27 cellular contexts compared by ENCODE assay signal in the genomic region with DNA sequence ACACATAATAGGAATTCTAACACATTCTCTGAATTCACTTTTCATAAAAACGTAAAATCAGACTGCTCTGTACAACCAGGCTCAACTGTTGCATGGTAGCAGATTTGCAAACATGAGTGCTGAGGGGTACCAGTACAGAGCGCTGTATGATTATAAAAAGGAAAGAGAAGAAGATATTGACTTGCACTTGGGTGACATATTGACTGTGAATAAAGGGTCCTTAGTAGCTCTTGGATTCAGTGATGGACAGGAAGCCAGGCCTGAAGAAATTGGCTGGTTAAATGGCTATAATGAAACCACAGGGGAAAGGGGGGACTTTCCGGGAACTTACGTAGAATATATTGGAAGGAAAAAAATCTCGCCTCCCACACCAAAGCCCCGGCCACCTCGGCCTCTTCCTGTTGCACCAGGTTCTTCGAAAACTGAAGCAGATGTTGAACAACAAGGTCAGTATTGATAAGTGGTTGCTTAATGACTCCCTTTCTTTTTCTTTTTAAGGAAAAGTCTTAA. TPM values are rescaled to one million over a fixed set of nuclear protein-coding genes. Genes with fewer than 3 reads are reported as not detected.
A peak's percentile ranks its signal among the peaks of the same experiment; 100 is the strongest.
DNase-seq lines count a peak whose midpoint lies in the region; ATAC-seq and TF ChIP-seq lines count a peak whose summit lies in the region.
"Had no signal": no experiment of that assay in that cellular context is flagged by ENCODE, and none has a peak within 500 bp of the region (broad histone marks: within the 10 kb centered on the region; RNA-seq: fewer than 3 reads in every experiment).

No MANE protein-coding gene starts in this region.

- H3K9ac ChIP-seq in IMR-90 (ENCODE audit: low read depth, low read length), result no peak overlapping the region
- H3K9ac ChIP-seq in colonic mucosa (ENCODE audit: low read depth in 2 of 2, low read length in 2 of 2), result peak overlapping the region in 1 of 2 donors; percentile 69

- TF ChIP-seq CTCF in IMR-90 (conservative IDR thresholded peaks at IDR 0.05; ENCODE audit: low read depth, low read length), result no peak
- TF ChIP-seq CTCF in colonic mucosa (IDR thresholded peaks at IDR 0.05), result no peak

- no peak for TF ChIP-seq RAD21 in IMR-90 (IDR thresholded peaks at IDR 0.05; ENCODE audit: low read length)

- H4K5ac ChIP-seq in IMR-90 (ENCODE audit: low read depth, low read length), result no peak overlapping the region

- H3K27me3 ChIP-seq in IMR-90 (ENCODE audit: control insufficient read depth, insufficient read depth, low read length), result no peaks in the 10 kb centered on the region
- no peaks in the 10 kb centered on the region for H3K27me3 ChIP-seq in colonic mucosa
- H3K27me3 ChIP-seq: gastrocnemius medialis, suprapubic skin had no signal

- H2BK120ac ChIP-seq in IMR-90 (ENCODE audit: low read depth, low read length), result no peak overlapping the region

- H3K4me2 ChIP-seq in IMR-90 (ENCODE audit: low read depth, low read length), result no peak overlapping the region
- H3K4me2 ChIP-seq: GM23338, PC-9 had no signal

- no TSS peak for BruUV-seq in IMR-90 (replicated peaks; lab: Mats Ljungman, UMichigan)

- no peak overlapping the region for H2BK15ac ChIP-seq in IMR-90 (ENCODE audit: low read depth, low read length)

- H4K20me1 ChIP-seq in IMR-90 (ENCODE audit: insufficient read depth, low read length), result peaks cover 5% of the 10 kb centered on the region; the same call in 1 of the 2 replicates

- DNase-seq in activated T-cell treated with anti-CD3 and anti-CD28 coated beads, Interleukin-2, amount 50 U/mL, for 72 hours, result no peak
- DNase-seq in activated T-cell treated with anti-CD3 and anti-CD28 coated beads, Interleukin-2, amount 50 U/mL, for 1 hour, result no peak
- DNase-seq in IMR-90 (no peak), colonic mucosa (no peak), NCI-H748 treated with DMSO at 0.1 percent for 48 hours (lab: John Stamatoyannopoulos, UW) (no peak)
- DNase-seq in natural killer cell treated with Interleukin-12 subunit alpha and Interleukin-12 subunit beta and Interleukin-15 and Interleukin-18, amount 100 ng/mL, for 72 hours (ENCODE audit: low spot score), result peak; percentile 83
- DNase-seq: activated CD4-positive, alpha-beta T cell treated with anti-CD3 and anti-CD28 coated beads for 4 hours; activated gamma-delta T cell treated with Interleukin-2 at 50 U/mL for 16 hours; activated T-cell treated with anti-CD3 and anti-CD28 coated beads, Interleukin-2, amount 50 U/mL, for 24 hours; CD4-positive, CD25-positive, alpha-beta regulatory T cell; DND-41; gastrocnemius medialis; GF-D8; hypothalamus; NCI-H2107; NCI-H345; NCI-H69; PC-9; stimulated activated CD4-positive, alpha-beta T cell treated with anti-CD3 and anti-CD28 coated beads, Interleukin-12 subunit alpha, Interleukin-12 subunit beta, amount 100 ng/mL, for 4 hours; stimulated activated CD4-positive, alpha-beta T cell treated with anti-CD3 and anti-CD28 coated beads, Interleukin-4, amount 100 ng/mL, for 4 hours had no signal

- no peak overlapping the region for H3K14ac ChIP-seq in IMR-90 (replicated peaks; ENCODE audit: low read depth, low read length)

- peaks cover 13% of the 10 kb centered on the region for H3K36me3 ChIP-seq in IMR-90 (ENCODE audit: control insufficient read depth, insufficient read depth, low read length)
- no peaks in the 10 kb centered on the region for H3K36me3 ChIP-seq in colonic mucosa

- H2AFZ ChIP-seq in IMR-90 (replicated peaks; ENCODE audit: low read length, poor library complexity), result no peak overlapping the region
- H2AFZ ChIP-seq: GM23338, PC-9 had no signal

- H4K8ac ChIP-seq in IMR-90 (ENCODE audit: low read depth in 2 of 2, low read length in 2 of 2), result no peak overlapping the region

- in situ Hi-C loops in IMR-90 (cut with MboI; ENCODE audit: low sequenced_read_pairs), result no loop called here

- no peak overlapping the region for H3K23ac ChIP-seq in IMR-90 (ENCODE audit: low read depth, low read length)

- no peaks in the 10 kb centered on the region for H3K27me3 Mint-ChIP-seq in activated T-cell treated with anti-CD3 and anti-CD28 coated beads, Interleukin-2, amount 50 U/mL, for 72 hours (ENCODE audit: low read depth)
- no peaks in the 10 kb centered on the region for H3K27me3 Mint-ChIP-seq in natural killer cell treated with Interleukin-12 subunit alpha and Interleukin-12 subunit beta and Interleukin-15 and Interleukin-18, amount 100 ng/mL, for 72 hours
- H3K27me3 Mint-ChIP-seq: activated T-cell treated with anti-CD3 and anti-CD28 coated beads, Interleukin-2, amount 50 U/mL, for 24 hours; CD4-positive, CD25-positive, alpha-beta regulatory T cell; central memory CD8-positive, alpha-beta T cell; progenitor cell of endocrine pancreas; stimulated activated memory B cell treated with anti-CD40 and anti-IgM and Interleukin-4, amounts not matched to agents 10 μg/mL and 1 μg/mL and 100 μg/mL, for 72 hours had no signal

- peak overlapping the region; percentile 11; the same call in 1 of the 2 replicates for H2AK5ac ChIP-seq in IMR-90 (ENCODE audit: low read depth, low read length)

- ATAC-seq in activated T-cell treated with anti-CD3 and anti-CD28 coated beads, Interleukin-2, amount 50 U/mL, for 72 hours (replicated peaks in 1 of 2), result no peak
- ATAC-seq in IMR-90 (ENCODE audit: low read depth) (no peak), GM21737 (IDR thresholded peaks at IDR 0.05; ENCODE audit: unreplicated experiment) (no peak), GM21423 (IDR thresholded peaks at IDR 0.05; ENCODE audit: unreplicated experiment) (no peak)
- ATAC-seq in natural killer cell treated with Interleukin-12 subunit alpha and Interleukin-12 subunit beta and Interleukin-15 and Interleukin-18, amount 100 ng/mL, for 72 hours, result peak; percentile 51 to 80
- ATAC-seq: gastrocnemius medialis; GM23338; stimulated activated memory B cell treated with anti-CD40 and anti-IgM and Interleukin-4, amounts not matched to agents 10 μg/mL and 1 μg/mL and 100 μg/mL, for 72 hours had no signal

- H3K56ac ChIP-seq in IMR-90 (ENCODE audit: extremely low read depth, insufficient read depth, low read length), result no peak overlapping the region

- H3K9me3 Mint-ChIP-seq in activated T-cell treated with anti-CD3 and anti-CD28 coated beads, Interleukin-2, amount 50 U/mL, for 72 hours, result no peaks in the 10 kb centered on the region
- H3K9me3 Mint-ChIP-seq in natural killer cell treated with Interleukin-12 subunit alpha and Interleukin-12 subunit beta and Interleukin-15 and Interleukin-18, amount 100 ng/mL, for 72 hours, result no peaks in the 10 kb centered on the region
- H3K9me3 Mint-ChIP-seq: activated T-cell treated with anti-CD3 and anti-CD28 coated beads, Interleukin-2, amount 50 U/mL, for 24 hours; CD4-positive, CD25-positive, alpha-beta regulatory T cell; central memory CD8-positive, alpha-beta T cell; GM23338; stimulated activated memory B cell treated with anti-CD40 and anti-IgM and Interleukin-4, amounts not matched to agents 10 μg/mL and 1 μg/mL and 100 μg/mL, for 72 hours had no signal

- dilution Hi-C loops in IMR-90 (cut with HindIII; ENCODE audit: low sequenced_read_pairs, unreplicated experiment), result no loop called here

- no peak overlapping the region for H3K18ac ChIP-seq in IMR-90 (ENCODE audit: low read depth, low read length)

- H3K36me3 Mint-ChIP-seq in activated T-cell treated with anti-CD3 and anti-CD28 coated beads, Interleukin-2, amount 50 U/mL, for 72 hours (ENCODE audit: insufficient read depth in 2 of 2), result peaks cover 4 to 22% of the 10 kb centered on the region in 2 donors
- H3K36me3 Mint-ChIP-seq in natural killer cell treated with Interleukin-12 subunit alpha and Interleukin-12 subunit beta and Interleukin-15 and Interleukin-18, amount 100 ng/mL, for 72 hours, result peaks cover 32% of the 10 kb centered on the region

- H3K4me3 ChIP-seq in IMR-90 (ENCODE audit: insufficient read depth, low read depth, low read length) (no peak overlapping the region), colonic mucosa (no peak overlapping the region)
- H3K4me3 ChIP-seq: gastrocnemius medialis, GM23338, PC-9, suprapubic skin had no signal

- peaks cover 91% of the 10 kb centered on the region for H3K4me1 Mint-ChIP-seq in activated T-cell treated with anti-CD3 and anti-CD28 coated beads, Interleukin-2, amount 50 U/mL, for 72 hours (ENCODE audit: low read depth)
- peaks cover 78 to 90% of the 10 kb centered on the region in 2 donors for H3K4me1 Mint-ChIP-seq in natural killer cell treated with Interleukin-12 subunit alpha and Interleukin-12 subunit beta and Interleukin-15 and Interleukin-18, amount 100 ng/mL, for 72 hours (ENCODE audit: low read depth in 2 of 2)

- H3K4ac ChIP-seq in IMR-90 (ENCODE audit: low read depth, low read length), result no peak overlapping the region

- no peak for TF ChIP-seq POLR2A in IMR-90 (IDR thresholded peaks at IDR 0.05; ENCODE audit: low read depth, low read length)

- H3K4me1 ChIP-seq in IMR-90 (ENCODE audit: control insufficient read depth, insufficient read depth, low read length) (peaks cover 6% of the 10 kb centered on the region), colonic mucosa (peaks cover 10% of the 10 kb centered on the region)

- H3K9me3 ChIP-seq in IMR-90 (ENCODE audit: control insufficient read depth, insufficient read depth, low read length) (no peaks in the 10 kb centered on the region), colonic mucosa (no peaks in the 10 kb centered on the region)
- H3K9me3 ChIP-seq: gastrocnemius medialis, suprapubic skin had no signal

- H3K79me1 ChIP-seq in IMR-90 (ENCODE audit: low read depth in 1 of 2, low read length in 2 of 2), result peaks cover 31 to 60% of the 10 kb centered on the region in 2 experiments

- peak overlapping the region; percentile 18 for H3K27ac Mint-ChIP-seq in activated T-cell treated with anti-CD3 and anti-CD28 coated beads, Interleukin-2, amount 50 U/mL, for 72 hours
- peak overlapping the region; percentile 88 to 96 for H3K27ac Mint-ChIP-seq in natural killer cell treated with Interleukin-12 subunit alpha and Interleukin-12 subunit beta and Interleukin-15 and Interleukin-18, amount 100 ng/mL, for 72 hours
- H3K27ac Mint-ChIP-seq: activated T-cell treated with anti-CD3 and anti-CD28 coated beads, Interleukin-2, amount 50 U/mL, for 24 hours; GM23338 had no signal

- CTCF ChIA-PET in IMR-90 (lab: Yijun Ruan, JAX), result no interaction called here

- no peak overlapping the region for H2BK20ac ChIP-seq in IMR-90 (ENCODE audit: low read depth, low read length)

- intact Hi-C loops in IMR-90 (cut with micrococcal nuclease), result no loop called here
- intact Hi-C loops in colonic mucosa (cut with DNase I), result no loop called here

- H3K27ac ChIP-seq in IMR-90 (ENCODE audit: insufficient read depth, low read length) (no peak overlapping the region), colonic mucosa (peak overlapping the region; percentile 70)
- H3K27ac ChIP-seq: PC-9, suprapubic skin had no signal

- no peak overlapping the region for H2AK9ac ChIP-seq in IMR-90 (replicated peaks; ENCODE audit: low read depth, low read length, poor library complexity)

- no peak overlapping the region for H3K4me3 Mint-ChIP-seq in activated T-cell treated with anti-CD3 and anti-CD28 coated beads, Interleukin-2, amount 50 U/mL, for 72 hours
- H3K4me3 Mint-ChIP-seq in natural killer cell treated with Interleukin-12 subunit alpha and Interleukin-12 subunit beta and Interleukin-15 and Interleukin-18, amount 100 ng/mL, for 72 hours, result peak overlapping the region; percentile 87
- H3K4me3 Mint-ChIP-seq: activated T-cell treated with anti-CD3 and anti-CD28 coated beads, Interleukin-2, amount 50 U/mL, for 24 hours; GM23338; stimulated activated memory B cell treated with anti-CD40 and anti-IgM and Interleukin-4, amounts not matched to agents 10 μg/mL and 1 μg/mL and 100 μg/mL, for 72 hours had no signal

- WGBS in IMR-90 (ENCODE audit: extremely low coverage in 2 of 2, insufficient read length in 1 of 2), 2 experiments, result no CpG with 5 or more reads among the region's 8 CpGs

- H3K9me1 ChIP-seq in IMR-90 (ENCODE audit: insufficient read depth, low read length), result peaks cover 13% of the 10 kb centered on the region

- no peak overlapping the region for H2BK5ac ChIP-seq in IMR-90 (ENCODE audit: low read depth, low read length, poor library complexity, severe bottlenecking)

- POLR2A ChIA-PET in IMR-90 (lab: Charles Lee; ENCODE audit: unreplicated experiment), result no interaction called here

- no peak overlapping the region for H4K91ac ChIP-seq in IMR-90 (ENCODE audit: insufficient read depth, low read depth, low read length)

RNA-seq across cellular contexts. Expression of a gene that starts 11.1 kb away (rescaled TPM):
- total RNA-seq in activated T-cell treated with anti-CD3 and anti-CD28 coated beads, Interleukin-2, amount 50 U/mL, for 72 hours, result 10 to 100 TPM; 46.5 to 74.2 TPM
- total RNA-seq in IMR-90 (2012; rRNA removed) (9.3 and 13.6 TPM in 2 replicates), colonic mucosa (10 to 100 TPM; 42.9 to 58.1 TPM)
- polyA plus RNA-seq in IMR-90 (2012; rRNA removed), result 2.4 and 2.6 TPM in 2 replicates
- 0.45 and 0.77 TPM in 2 replicates for polyA plus RNA-seq in IMR-90 (2012; cell fraction: cytosol; rRNA removed)
- 0.92 and 4.4 TPM in 2 replicates for polyA plus RNA-seq in IMR-90 (2012; cell fraction: nucleus; rRNA removed; ENCODE audit: low replicate concordance)
- total RNA-seq in natural killer cell treated with Interleukin-12 subunit alpha and Interleukin-12 subunit beta and Interleukin-15 and Interleukin-18, amount 100 ng/mL, for 72 hours, result 100 to 1,000 TPM; 141 to 195 TPM

Comparison
In these comparisons a context has a peak if more than half of its experiments do, and no peak if none do; other contexts are left out.
1. ATAC-seq: peak in natural killer cell treated with Interleukin-12 subunit alpha and Interleukin-12 subunit beta and Interleukin-15 and Interleukin-18, amount 100 ng/mL, for 72 hours (2 of 2); none in activated T-cell treated with anti-CD3 and anti-CD28 coated beads, Interleukin-2, amount 50 U/mL, for 72 hours (0 of 2), IMR-90 (single experiment), GM21737 (single experiment) and GM21423 (single experiment).